Comparison of ENCODE assay signal across 1 cellular context in genomic region chr7:98217623-98218582, GRCh38.
TF ChIP-seq lines count a peak whose summit lies in the region.

No MANE protein-coding gene starts in this region.

TF ChIP-seq in GM23338, 12 proteins besides CTCF, POLR2A, EP300 and RAD21 (continued from another document):
- no peak for TF ChIP-seq REST (IDR thresholded peaks at IDR 0.05; ENCODE audit: unreplicated experiment)
- no peak for TF ChIP-seq JUNB (IDR thresholded peaks at IDR 0.05; ENCODE audit: unreplicated experiment)
- TF ChIP-seq ETS1 (IDR thresholded peaks at IDR 0.05): no peak
- no peak for TF ChIP-seq NANOG (IDR thresholded peaks at IDR 0.05; ENCODE audit: borderline replicate concordance)
- TF ChIP-seq EZH2 (IDR thresholded peaks at IDR 0.05; ENCODE audit: low read depth, unreplicated experiment): no peak
- TF ChIP-seq ZNF114 (CRISPR knock-in tag; IDR thresholded peaks at IDR 0.05): no peak
- TF ChIP-seq POLR2AphosphoS5 (IDR thresholded peaks at IDR 0.05; ENCODE audit: low read depth): no peak
- no peak for TF ChIP-seq STAT1 (IDR thresholded peaks at IDR 0.05; ENCODE audit: unreplicated experiment)
- TF ChIP-seq CREB1 (CRISPR knock-in tag; IDR thresholded peaks at IDR 0.05; ENCODE audit: low read depth): no peak
TF ChIP-seq in GM23338: peak in this region for 0.
